Comparison of ENCODE assay signal across 1 cellular context in the genomic region with DNA sequence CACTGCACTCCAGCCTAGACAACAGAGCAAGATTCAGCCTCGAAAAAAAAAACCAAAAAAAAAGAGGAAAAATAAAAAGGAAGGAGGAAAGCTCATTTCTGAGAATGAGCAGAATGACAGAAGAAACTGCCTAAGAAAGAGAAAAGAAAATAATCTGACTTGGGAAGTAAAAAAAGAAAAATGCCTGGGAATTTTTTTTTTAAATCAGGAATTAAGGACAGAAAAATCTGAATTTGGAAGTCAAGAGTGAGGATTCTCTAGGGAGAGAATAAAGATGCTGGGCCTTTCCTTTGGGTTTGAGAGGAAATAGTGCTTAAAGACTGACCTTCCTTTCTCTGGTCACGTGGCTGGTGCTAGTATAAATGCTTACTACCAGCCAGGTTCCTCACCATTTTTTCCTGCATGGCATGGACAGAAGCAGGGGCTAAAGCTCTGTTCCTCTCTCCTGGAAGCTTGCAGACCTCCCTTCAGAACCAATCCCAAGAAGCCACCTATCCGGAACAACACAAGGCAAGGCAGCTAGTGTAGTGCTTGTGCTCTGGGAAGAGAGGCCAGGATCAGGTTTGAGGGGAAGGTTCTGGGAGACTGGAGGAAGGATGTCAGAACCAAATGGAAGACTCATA.
TF ChIP-seq lines count a peak whose summit lies in the region.

A gene (plus strand): TSS at position 388 of the 623 bp plus-strand sequence. CDS start 1,458 bp downstream, outside the sequence.

TF ChIP-seq in HepG2, 621 proteins besides CTCF, POLR2A, EP300 and RAD21:
- TF ChIP-seq, protein P1, sequence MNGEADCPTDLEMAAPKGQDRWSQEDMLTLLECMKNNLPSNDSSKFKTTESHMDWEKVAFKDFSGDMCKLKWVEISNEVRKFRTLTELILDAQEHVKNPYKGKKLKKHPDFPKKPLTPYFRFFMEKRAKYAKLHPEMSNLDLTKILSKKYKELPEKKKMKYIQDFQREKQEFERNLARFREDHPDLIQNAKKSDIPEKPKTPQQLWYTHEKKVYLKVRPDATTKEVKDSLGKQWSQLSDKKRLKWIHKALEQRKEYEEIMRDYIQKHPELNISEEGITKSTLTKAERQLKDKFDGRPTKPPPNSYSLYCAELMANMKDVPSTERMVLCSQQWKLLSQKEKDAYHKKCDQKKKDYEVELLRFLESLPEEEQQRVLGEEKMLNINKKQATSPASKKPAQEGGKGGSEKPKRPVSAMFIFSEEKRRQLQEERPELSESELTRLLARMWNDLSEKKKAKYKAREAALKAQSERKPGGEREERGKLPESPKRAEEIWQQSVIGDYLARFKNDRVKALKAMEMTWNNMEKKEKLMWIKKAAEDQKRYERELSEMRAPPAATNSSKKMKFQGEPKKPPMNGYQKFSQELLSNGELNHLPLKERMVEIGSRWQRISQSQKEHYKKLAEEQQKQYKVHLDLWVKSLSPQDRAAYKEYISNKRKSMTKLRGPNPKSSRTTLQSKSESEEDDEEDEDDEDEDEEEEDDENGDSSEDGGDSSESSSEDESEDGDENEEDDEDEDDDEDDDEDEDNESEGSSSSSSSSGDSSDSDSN (CRISPR knock-in tag; IDR thresholded peaks at IDR 0.05) = no peak
- no peak for TF ChIP-seq KLF9 (CRISPR knock-in tag; IDR thresholded peaks at IDR 0.05; ENCODE audit: low read depth)
- no peak for TF ChIP-seq ZNF143 (CRISPR knock-in tag; IDR thresholded peaks at IDR 0.05)
- no peak for TF ChIP-seq ZNF792 (CRISPR knock-in tag; IDR thresholded peaks at IDR 0.05)
- no peak for TF ChIP-seq KLF12 (CRISPR knock-in tag; IDR thresholded peaks at IDR 0.05; ENCODE audit: borderline replicate concordance)
- no peak for TF ChIP-seq YEATS4 (CRISPR knock-in tag; IDR thresholded peaks at IDR 0.05; ENCODE audit: borderline replicate concordance)
- TF ChIP-seq ZNF644 (CRISPR knock-in tag; IDR thresholded peaks at IDR 0.05; ENCODE audit: low read depth) = no peak
- TF ChIP-seq GFI1 (CRISPR knock-in tag; IDR thresholded peaks at IDR 0.05; ENCODE audit: borderline replicate concordance) = no peak
- no peak for TF ChIP-seq MEF2D (CRISPR knock-in tag; IDR thresholded peaks at IDR 0.05)
- no peak for TF ChIP-seq ZNF883 (CRISPR knock-in tag; IDR thresholded peaks at IDR 0.05; ENCODE audit: not compliant biosample characterization)
- TF ChIP-seq CHD2 (IDR thresholded peaks at IDR 0.05; ENCODE audit: low read depth, low read length) = no peak
- TF ChIP-seq ZNF761 (CRISPR knock-in tag; conservative IDR thresholded peaks at IDR 0.05) = no peak
- no peak for TF ChIP-seq KMT2B (CRISPR knock-in tag; IDR thresholded peaks at IDR 0.05)
- TF ChIP-seq ZNF12 (CRISPR knock-in tag; IDR thresholded peaks at IDR 0.05) = no peak
- TF ChIP-seq SMAD1 (CRISPR knock-in tag; IDR thresholded peaks at IDR 0.05; ENCODE audit: borderline replicate concordance, low read depth) = no peak
- TF ChIP-seq KLF15 (CRISPR knock-in tag; IDR thresholded peaks at IDR 0.05; ENCODE audit: borderline replicate concordance) = no peak
